Comparison of ENCODE assay signal across 11 cellular contexts in genomic region chr6:34610819-34611477, GRCh38. TPM values are rescaled to one million over a fixed set of nuclear protein-coding genes. Genes with fewer than 3 reads are reported as not detected.
DNase-seq lines count a peak whose midpoint lies in the region; ATAC-seq and TF ChIP-seq lines count a peak whose summit lies in the region.
"Had no signal": no experiment of that assay in that cellular context is flagged by ENCODE, and none has a peak within 500 bp of the region (broad histone marks: within the 10 kb centered on the region; RNA-seq: fewer than 3 reads in every experiment).

No MANE protein-coding gene starts in this region.

- no TSS peak for BruUV-seq in A673 (replicated peaks; lab: Mats Ljungman, UMichigan)

- CTCF ChIA-PET in A673 (lab: Charles Lee) (interaction anchor here (0.6 to 2.8 kb wide), 2 partner anchors 17 to 151 kb away, joined by 12 to 18 read pairs; no protein-coding TSS in a partner anchor), HEK293 (lab: Yijun Ruan, JAX) (interaction anchor here (0.6 to 6.2 kb wide), 21 partner anchors 8 to 529 kb away, joined by 3 to 138 read pairs (median 4); partner anchors contain the start of genes HMGA1 and SMIM29)

- DNase-seq in A673 (ENCODE audit: low spot score) (peak; percentile 27), hepatic stellate cell (ENCODE audit: low spot score) (peak; percentile 60), NAMALWA (ENCODE audit: low spot score) (no peak), NCI-H128 (lab: John Stamatoyannopoulos, UW; ENCODE audit: unreplicated experiment) (no peak)
- no peak for DNase-seq in activated effector memory CD4-positive, alpha-beta T cell treated with Interleukin-2 at 50 U/mL for 16 hours
- DNase-seq: NCI-H2171 had no signal

- H3K4me1 ChIP-seq in A673 (ENCODE audit: insufficient read depth, low read length, poor library complexity, severe bottlenecking) (peaks cover 9% of the 10 kb centered on the region), HEK293 (ENCODE audit: control insufficient read depth, insufficient read depth, low read length) (peaks cover 7% of the 10 kb centered on the region)

- H3K4me3 ChIP-seq in A673 (ENCODE audit: low read depth, low read length, poor library complexity, severe bottlenecking) (no peak overlapping the region), HEK293 (ENCODE audit: low read depth, low read length) (no peak overlapping the region)
- H3K4me3 ChIP-seq: adrenal gland had no signal

- H3K36me3 ChIP-seq in A673 (ENCODE audit: insufficient read depth, low read length, poor library complexity, severe bottlenecking): no peaks in the 10 kb centered on the region
- peaks cover 0 to 14% of the 10 kb centered on the region in 2 experiments; a peak in 1 of 3 replicates for H3K36me3 ChIP-seq in HEK293 (ENCODE audit: control insufficient read depth in 2 of 2, insufficient read depth in 1 of 2, low read length in 2 of 2)
- H3K36me3 ChIP-seq: adrenal gland had no signal

- H3K9me3 ChIP-seq in A673 (ENCODE audit: low read depth, low read length, poor library complexity, severe bottlenecking) (no peaks in the 10 kb centered on the region), HEK293 (ENCODE audit: control insufficient read depth, insufficient read depth, low read depth, low read length) (no peaks in the 10 kb centered on the region)
- H3K9me3 ChIP-seq: adrenal gland had no signal

- intact Hi-C loops in A673 (cut with micrococcal nuclease; ENCODE audit: unreplicated experiment): loop anchor here (10.0 kb wide), 1 partner anchor 446 kb away; no protein-coding TSS in a partner anchor

- POLR2A ChIA-PET in A673 (lab: Charles Lee; ENCODE audit: low non-redundant PET): no interaction called here
- POLR2A ChIA-PET in HEK293 (lab: Yijun Ruan, JAX): no interaction called here

- TF ChIP-seq CTCF in A673 (conservative IDR thresholded peaks at IDR 0.05; ENCODE audit: low read depth, low read length) (no peak), HEK293 (tag by site-specific recombination; IDR thresholded peaks at IDR 0.05) (no peak), VCaP (conservative IDR thresholded peaks at IDR 0.05) (no peak)

- H3K27ac ChIP-seq in A673 (ENCODE audit: low read depth, low read length, poor library complexity, severe bottlenecking) (no peak overlapping the region), HEK293 (ENCODE audit: extremely low read depth, low read depth, low read length) (no peak overlapping the region), VCaP (peak overlapping the region; percentile 55; the same call in 1 of the 2 replicates)

- no peaks in the 10 kb centered on the region for H3K27me3 ChIP-seq in A673 (replicated peaks; ENCODE audit: insufficient read depth, low read depth, low read length, poor library complexity)
- H3K27me3 ChIP-seq: adrenal gland had no signal

- ATAC-seq in GM18498 (IDR thresholded peaks at IDR 0.05; ENCODE audit: unreplicated experiment): no peak

TF ChIP-seq in HEK293, 187 proteins besides CTCF, POLR2A, EP300 and RAD21:
- TF ChIP-seq ZEB2 (tag by site-specific recombination; IDR thresholded peaks at IDR 0.05) (peak; percentile 64), WT1 (tag by site-specific recombination; IDR thresholded peaks at IDR 0.05) (no peak), ZNF10 (tag by site-specific recombination; IDR thresholded peaks at IDR 0.05) (no peak), ZNF114 (tag by site-specific recombination; IDR thresholded peaks at IDR 0.05) (no peak), ZBTB17 (tag by site-specific recombination; IDR thresholded peaks at IDR 0.05) (peak; percentile 25; the same call in 1 of the 2 replicates), ZNF341 (tag by site-specific recombination; IDR thresholded peaks at IDR 0.05; ENCODE audit: low read depth) (peak; percentile 44; the same call in 1 of the 2 replicates), SCRT2 (tag by site-specific recombination; IDR thresholded peaks at IDR 0.05) (no peak), MEIS1 (CRISPR knock-in tag; IDR thresholded peaks at IDR 0.05; ENCODE audit: borderline replicate concordance) (no peak), BCL6B (tag by site-specific recombination; IDR thresholded peaks at IDR 0.05) (no peak), ZNF654 (tag by site-specific recombination; IDR thresholded peaks at IDR 0.05; ENCODE audit: low read depth) (peak; percentile 2; the same call in 1 of the 2 replicates), PRDM10 (tag by site-specific recombination; IDR thresholded peaks at IDR 0.05) (peak; percentile 49), ZNF629 (tag by site-specific recombination; IDR thresholded peaks at IDR 0.05) (0 out of 2 replicates have a peak, but pooled peaks have one; percentile 35), ZIC2 (tag by site-specific recombination; IDR thresholded peaks at IDR 0.05) (no peak), GLI4 (tag by site-specific recombination; IDR thresholded peaks at IDR 0.05) (no peak), HIC1 (tag by site-specific recombination; IDR thresholded peaks at IDR 0.05) (no peak), ZNF510 (tag by site-specific recombination; IDR thresholded peaks at IDR 0.05; ENCODE audit: insufficient replicate concordance) (no peak)

RNA-seq across cellular contexts. Expression of gene SPDEF, which starts 54.8 kb away (rescaled TPM):
- 0.22 TPM in 1 of 2 replicates, not detected in the other for total RNA-seq in A673 (2021)
- total RNA-seq: sciatic nerve had no signal

Comparison
In these comparisons a context has a peak if more than half of its experiments do, and no peak if none do; other contexts are left out.
1. DNase-seq: peak in A673 (single experiment) and hepatic stellate cell (single experiment); none in activated effector memory CD4-positive, alpha-beta T cell treated with Interleukin-2 at 50 U/mL for 16 hours (single experiment), NAMALWA (single experiment) and NCI-H128 (single experiment).